Comparison of ENCODE assay signal across 13 cellular contexts in genomic region chr14:38290601-38291190, GRCh38. TPM values are rescaled to one million over a fixed set of nuclear protein-coding genes. Genes with fewer than 3 reads are reported as not detected.
DNase-seq lines count a peak whose midpoint lies in the region; ATAC-seq and TF ChIP-seq lines count a peak whose summit lies in the region.
"Had no signal": no experiment of that assay in that cellular context is flagged by ENCODE, and none has a peak within 500 bp of the region (broad histone marks: within the 10 kb centered on the region; RNA-seq: fewer than 3 reads in every experiment).

No MANE protein-coding gene starts in this region.

- no peak overlapping the region for H3K27ac ChIP-seq in CD8-positive, alpha-beta memory T cell (ENCODE audit: low read depth, low read length)

- peak overlapping the region; percentile 65 for H3K27ac Mint-ChIP-seq in endothelial cell (ENCODE audit: unreplicated experiment)
- no peak overlapping the region for H3K27ac Mint-ChIP-seq in CD8-positive, alpha-beta memory T cell

- H3K36me3 ChIP-seq in CD8-positive, alpha-beta memory T cell (ENCODE audit: insufficient read depth, low read length), result no peaks in the 10 kb centered on the region

- POLR2A ChIA-PET in CD8-positive, alpha-beta memory T cell (lab: Charles Lee), result no interaction called here

- H3K36me3 Mint-ChIP-seq in endothelial cell (ENCODE audit: low read depth, unreplicated experiment), result no peaks in the 10 kb centered on the region
- no peaks in the 10 kb centered on the region for H3K36me3 Mint-ChIP-seq in CD8-positive, alpha-beta memory T cell

- CTCF ChIA-PET in CD8-positive, alpha-beta memory T cell (lab: Charles Lee), result no interaction called here

- H3K9me3 Mint-ChIP-seq in endothelial cell (ENCODE audit: unreplicated experiment), result no peaks in the 10 kb centered on the region
- peaks cover 0 to 2% (median 0%) of the 10 kb centered on the region in 5 donors for H3K9me3 Mint-ChIP-seq in CD8-positive, alpha-beta memory T cell

- no peaks in the 10 kb centered on the region for H3K9me3 ChIP-seq in CD8-positive, alpha-beta memory T cell (ENCODE audit: low read length)

- peaks cover 14% of the 10 kb centered on the region for H3K4me1 Mint-ChIP-seq in endothelial cell (ENCODE audit: unreplicated experiment)
- no peaks in the 10 kb centered on the region for H3K4me1 Mint-ChIP-seq in CD8-positive, alpha-beta memory T cell

- H3K27me3 Mint-ChIP-seq in endothelial cell (ENCODE audit: unreplicated experiment), result no peaks in the 10 kb centered on the region
- peaks cover under 1 to 3% of the 10 kb centered on the region in 2 donors for H3K27me3 Mint-ChIP-seq in CD8-positive, alpha-beta memory T cell

- TF ChIP-seq CTCF in AG09319 (IDR thresholded peaks at IDR 0.05; ENCODE audit: low read depth, low read length) (no peak), endothelial cell (IDR thresholded peaks at IDR 0.05; ENCODE audit: unreplicated experiment) (no peak)

- no peak overlapping the region for H3K4me3 ChIP-seq in CD8-positive, alpha-beta memory T cell (ENCODE audit: low read length)

- ATAC-seq in HG02610 (IDR thresholded peaks at IDR 0.05; ENCODE audit: unreplicated experiment), result no peak

- H3K27me3 ChIP-seq in CD8-positive, alpha-beta memory T cell (ENCODE audit: insufficient read depth, low read length, poor library complexity, severe bottlenecking), result no peaks in the 10 kb centered on the region

- no peak overlapping the region for H3K4me3 Mint-ChIP-seq in endothelial cell (ENCODE audit: unreplicated experiment)
- H3K4me3 Mint-ChIP-seq in CD8-positive, alpha-beta memory T cell, result no peak overlapping the region

- peak; percentile 34 for DNase-seq in AG09319 (ENCODE audit: extremely low read depth, low read depth)
- DNase-seq in LHCN-M2 (ENCODE audit: low read depth), result peak; percentile 97
- no peak for DNase-seq in endothelial cell (ENCODE audit: low spot score)
- DNase-seq in lung microvascular endothelial cell (ENCODE audit: low read depth in 2 of 2), result peak; percentile 95 to 99
- no peak for DNase-seq in activated T-cell treated with anti-CD3 and anti-CD28 coated beads for 4 hours
- DNase-seq in stimulated activated CD4-positive, alpha-beta T cell treated with anti-CD3 and anti-CD28 coated beads, Interleukin-15, amount 100 ng/mL, for 24 hours, result no peak
- no peak for DNase-seq in CD8-positive, alpha-beta memory T cell
- DNase-seq: COR-L47; effector CD8-positive, alpha-beta T cell; NCI-H524; stimulated activated CD4-positive, alpha-beta T cell treated with anti-CD3 and anti-CD28 coated beads, Interleukin-4, amount 100 ng/mL, for 24 hours had no signal

- H3K4me1 ChIP-seq in CD8-positive, alpha-beta memory T cell (ENCODE audit: insufficient read depth, low read length), result no peaks in the 10 kb centered on the region

RNA-seq across cellular contexts. Expression of gene CLEC14A, which starts 34.8 kb away (rescaled TPM):
- total RNA-seq in LHCN-M2 (2014; rRNA removed) (not detected in 2 replicates), endothelial cell (ENCODE audit: unreplicated experiment) (5.1 TPM), lung microvascular endothelial cell (90.1 and 121 TPM in 2 replicates)
- polyA plus RNA-seq in LHCN-M2 (2012), result not detected
- total RNA-seq in CD8-positive, alpha-beta memory T cell, result not detected
- polyA plus RNA-seq in CD8-positive, alpha-beta memory T cell, result not detected
- total RNA-seq: mononuclear cell had no signal

Comparison
In these comparisons a context has a peak if more than half of its experiments do, and no peak if none do; other contexts are left out.
1. DNase-seq: peak in AG09319 (single experiment), LHCN-M2 (single experiment) and lung microvascular endothelial cell (2 of 2); none in endothelial cell (single experiment), activated T-cell treated with anti-CD3 and anti-CD28 coated beads for 4 hours (single experiment), stimulated activated CD4-positive, alpha-beta T cell treated with anti-CD3 and anti-CD28 coated beads, Interleukin-15, amount 100 ng/mL, for 24 hours (single experiment) and CD8-positive, alpha-beta memory T cell (0 of 5).
2. RNA of gene CLEC14A, which starts 34.8 kb away (total RNA-seq): 90.1 to 121 TPM in lung microvascular endothelial cell; 5.1 TPM in endothelial cell (single experiment), not detected in CD8-positive, alpha-beta memory T cell and not detected in LHCN-M2; every median in the first group is over 10 times any median in the second.